33 cellular contexts compared by ENCODE assay signal in genomic region chr5:517535-518100, GRCh38.
"Had no signal": no experiment of that assay in that cellular context is flagged by ENCODE, and none has a peak within 500 bp of the region (broad histone marks: within the 10 kb centered on the region; RNA-seq: fewer than 3 reads in every experiment).

No MANE protein-coding gene starts in this region.

- H3K9ac ChIP-seq: SK-N-SH had no signal

- H3K4me1 ChIP-seq: SJSA1 had no signal

- H3K36me3 Mint-ChIP-seq: activated CD4-positive, alpha-beta memory T cell treated with anti-CD3 and anti-CD28 coated beads for 36 hours; activated naive CD8-positive, alpha-beta T cell treated with anti-CD3 and anti-CD28 coated beads for 36 hours had no signal

- H3K36me3 ChIP-seq: brain microvascular endothelial cell, cardiac muscle cell, SJSA1 had no signal

- DNase-seq: activated B cell treated with CpG ODN at 0.5 μM for 24 hours; activated CD4-positive, alpha-beta memory T cell treated with anti-CD3 and anti-CD28 coated beads for 36 hours; activated CD4-positive, alpha-beta T cell treated with anti-CD3 and anti-CD28 coated beads for 4 hours; activated CD4-positive, alpha-beta T cell treated with anti-CD3 and anti-CD28 coated beads, Interleukin-2, amount 50 U/mL, for 1 hour; activated CD4-positive, CD25-positive, alpha-beta regulatory T cell treated with anti-CD3 and anti-CD28 coated beads, Interleukin-2, amount 50 U/mL, for 72 hours; activated CD8-positive, alpha-beta memory T cell treated with anti-CD3 and anti-CD28 coated beads, Interleukin-2, amount 50 U/mL, for 4 hours; activated gamma-delta T cell treated with Interleukin-2 at 50 U/mL for 16 hours; activated naive CD4-positive, alpha-beta T cell treated with anti-CD3 and anti-CD28 coated beads, Interleukin-2, amount 50 U/mL, for 16 hours; activated naive CD8-positive, alpha-beta T cell treated with anti-CD3 and anti-CD28 coated beads for 36 hours; activated T-cell treated with anti-CD3 and anti-CD28 coated beads for 4 hours; activated T-cell treated with anti-CD3 and anti-CD28 coated beads, Interleukin-2, amount 50 U/mL, for 4 hours; amniotic stem cell; aorta; brain microvascular endothelial cell; Karpas-422; NCI-H1105; NCI-H1417 treated with DMSO at 0.1 percent for 48 hours; NCI-H187 treated with DMSO at 0.1 percent for 48 hours; NCI-H2081; NCI-H226; NCI-H446 treated with DMSO at 0.1 percent for 48 hours; NCI-H524 treated with DMSO at 0.1 percent for 48 hours; Peyer's patch; RPMI8226; SHP77 treated with DMSO at 0.1 percent for 48 hours; SK-N-SH; T-helper 9 cell had no signal

- H3K27ac Mint-ChIP-seq: activated B cell treated with CpG ODN at 0.5 μM for 24 hours; activated CD4-positive, alpha-beta memory T cell treated with anti-CD3 and anti-CD28 coated beads for 36 hours; activated naive CD8-positive, alpha-beta T cell treated with anti-CD3 and anti-CD28 coated beads for 36 hours; activated T-helper 1 cell treated with anti-CD3 and anti-CD28 coated beads, Interleukin-12 subunit alpha, Interleukin-12 subunit beta, Interleukin-2, Interleukin-4 antibody, amounts not matched to agents 30 ng/mL and 10 ng/mL and 1 ng/mL, durations not matched to agents 14 hours and 24 hours and 36 hours; T-helper 1 cell treated with Interleukin-12 subunit alpha and Interleukin-12 subunit beta and Interleukin-4 antibody, amounts not matched to agents 30 μg/mL and 1 μg/mL, for 36 hours had no signal

- H3K4me3 ChIP-seq: cardiac muscle cell, Peyer's patch, SJSA1 had no signal

- H3K9me3 Mint-ChIP-seq: activated B cell treated with CpG ODN at 0.5 μM for 24 hours; activated CD4-positive, alpha-beta memory T cell treated with anti-CD3 and anti-CD28 coated beads for 36 hours; activated naive CD8-positive, alpha-beta T cell treated with anti-CD3 and anti-CD28 coated beads for 36 hours; activated T-cell treated with anti-CD3 and anti-CD28 coated beads, Interleukin-2, amount 50 U/mL, for 4 hours; activated T-helper 1 cell treated with anti-CD3 and anti-CD28 coated beads, Interleukin-12 subunit alpha, Interleukin-12 subunit beta, Interleukin-2, Interleukin-4 antibody, amounts not matched to agents 30 ng/mL and 10 ng/mL and 1 ng/mL, durations not matched to agents 14 hours and 24 hours and 36 hours; T-helper 1 cell treated with Interleukin-12 subunit alpha and Interleukin-12 subunit beta and Interleukin-4 antibody, amounts not matched to agents 30 μg/mL and 1 μg/mL, for 36 hours had no signal

- H3K4me3 Mint-ChIP-seq: activated B cell treated with CpG ODN at 0.5 μM for 24 hours; activated CD4-positive, alpha-beta memory T cell treated with anti-CD3 and anti-CD28 coated beads for 36 hours; activated naive CD8-positive, alpha-beta T cell treated with anti-CD3 and anti-CD28 coated beads for 36 hours; activated T-cell treated with anti-CD3 and anti-CD28 coated beads, Interleukin-2, amount 50 U/mL, for 4 hours; activated T-helper 1 cell treated with anti-CD3 and anti-CD28 coated beads, Interleukin-12 subunit alpha, Interleukin-12 subunit beta, Interleukin-2, Interleukin-4 antibody, amounts not matched to agents 30 ng/mL and 10 ng/mL and 1 ng/mL, durations not matched to agents 14 hours and 24 hours and 36 hours; central memory CD8-positive, alpha-beta T cell; T-helper 1 cell treated with Interleukin-12 subunit alpha and Interleukin-12 subunit beta and Interleukin-4 antibody, amounts not matched to agents 30 μg/mL and 1 μg/mL, for 36 hours had no signal

- H3K27ac ChIP-seq: brain microvascular endothelial cell, cardiac muscle cell, SJSA1, VCaP had no signal

- H3K27me3 ChIP-seq: Peyer's patch had no signal

- ATAC-seq: activated T-cell treated with anti-CD3 and anti-CD28 coated beads, Interleukin-2, amount 50 U/mL, for 4 hours had no signal

- H3K4me1 Mint-ChIP-seq: activated naive CD8-positive, alpha-beta T cell treated with anti-CD3 and anti-CD28 coated beads for 36 hours; central memory CD8-positive, alpha-beta T cell had no signal

- H3K9me3 ChIP-seq: Peyer's patch, SJSA1, SK-N-SH had no signal

- H3K4me2 ChIP-seq: SK-N-SH had no signal

- H3K9me2 ChIP-seq: SK-N-SH had no signal
